In the genomic region with DNA sequence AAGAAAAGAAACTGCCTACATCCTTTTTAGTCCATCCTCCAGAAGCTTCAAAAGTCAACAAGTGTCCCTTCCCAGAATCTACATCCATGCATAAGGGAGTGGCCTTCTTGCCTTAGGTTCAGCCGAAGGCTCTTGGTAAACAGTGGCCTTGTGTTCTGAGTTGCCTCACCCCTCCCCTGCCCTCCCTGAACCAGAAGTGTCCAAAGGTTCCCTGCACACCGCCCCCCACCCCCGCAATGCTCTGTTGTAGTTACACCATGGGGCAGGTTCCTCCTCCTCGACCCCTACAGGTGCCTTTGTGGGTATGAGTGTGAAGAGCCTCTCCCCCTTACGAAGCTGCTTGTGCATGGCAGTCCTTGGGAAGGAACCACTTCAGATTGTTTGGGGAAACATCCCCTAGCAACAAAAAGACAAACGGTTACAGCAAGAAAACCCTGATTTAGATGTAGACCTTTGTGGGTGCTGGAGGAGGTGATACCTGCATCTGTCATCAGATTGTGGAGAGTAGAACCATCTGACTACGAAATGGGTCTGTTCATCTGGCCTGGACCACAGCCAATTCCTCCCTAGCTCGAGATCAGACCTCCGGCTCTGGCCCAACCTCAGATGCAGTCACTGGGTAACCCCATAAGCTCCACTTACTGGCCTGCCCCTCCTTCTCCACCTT, we compare ENCODE assay signal across 24 cellular contexts. TPM values are rescaled to one million over a fixed set of nuclear protein-coding genes. Genes with fewer than 3 reads are reported as not detected.
DNase-seq lines count a peak whose midpoint lies in the region; ATAC-seq, FAIRE-seq and TF ChIP-seq lines count a peak whose summit lies in the region.
"Had no signal": no experiment of that assay in that cellular context is flagged by ENCODE, and none has a peak within 500 bp of the region (broad histone marks: within the 10 kb centered on the region; RNA-seq: fewer than 3 reads in every experiment).

No MANE protein-coding gene starts in this region.

- no peak overlapping the region for H3K4me3 ChIP-seq in Jurkat, Clone E6-1 (ENCODE audit: low read length)
- no peak overlapping the region for H3K4me3 ChIP-seq in K562
- H3K4me3 ChIP-seq: GM23338, lung, SK-N-MC, transverse colon had no signal

- H3K27ac ChIP-seq in K562 (ENCODE audit: extremely low read depth, low read depth, low read length), result no peak overlapping the region
- H3K27ac ChIP-seq: SK-N-MC, transverse colon had no signal

- no peaks in the 10 kb centered on the region; the same call in 1 of the 2 replicates for H4K20me1 ChIP-seq in K562 (replicated peaks; ENCODE audit: control insufficient read depth, insufficient read depth, low read length)

- H3K27me3 ChIP-seq in K562 (ENCODE audit: control insufficient read depth in 2 of 2, insufficient read depth in 2 of 2, low read length in 2 of 2), result peaks cover 40 to 65% of the 10 kb centered on the region in 2 experiments
- H3K27me3 ChIP-seq: transverse colon had no signal

- no TSS peak for BruUV-seq in K562 (replicated peaks; lab: Mats Ljungman, UMichigan)

- H3K4me1 Mint-ChIP-seq in progenitor cell of endocrine pancreas (ENCODE audit: low read depth), result no peaks in the 10 kb centered on the region
- H3K4me1 Mint-ChIP-seq: GM23338 had no signal

- no peak for TF ChIP-seq EP300 in K562 (IDR thresholded peaks at IDR 0.05; ENCODE audit: low read length)

- peaks cover 0 to 3% of the 10 kb centered on the region in 2 experiments; a peak in 3 of 5 replicates for H3K4me1 ChIP-seq in K562 (replicated peaks in 1 of 2; ENCODE audit: control insufficient read depth in 2 of 2, insufficient read depth in 2 of 2, low read length in 2 of 2)
- H3K4me1 ChIP-seq: transverse colon had no signal

- CTCF ChIA-PET in K562 (lab: Yijun Ruan, JAX; ENCODE audit: low intra/inter-chr PET ratio), result no interaction called here

- no peak overlapping the region for H3K4me3 Mint-ChIP-seq in progenitor cell of endocrine pancreas (ENCODE audit: low read depth)
- H3K4me3 Mint-ChIP-seq: activated CD4-positive, alpha-beta memory T cell treated with anti-CD3 and anti-CD28 coated beads, Interleukin-2, amount 10 ng/mL, durations not matched to agents 7 days and 5 days; GM23338; stimulated activated naive CD8-positive, alpha-beta T cell treated with anti-CD3 and anti-CD28 coated beads, Interleukin-15, amount 100 ng/mL, for 72 hours had no signal

- no peaks in the 10 kb centered on the region for H3K9me1 ChIP-seq in K562 (ENCODE audit: control insufficient read depth, insufficient read depth, low read length)

- H3K27ac Mint-ChIP-seq in progenitor cell of endocrine pancreas, result peak overlapping the region; percentile 5
- H3K27ac Mint-ChIP-seq: activated CD4-positive, alpha-beta memory T cell treated with anti-CD3 and anti-CD28 coated beads, Interleukin-2, amount 10 ng/mL, durations not matched to agents 7 days and 5 days; GM23338; stimulated activated naive CD8-positive, alpha-beta T cell treated with anti-CD3 and anti-CD28 coated beads, Interleukin-15, amount 100 ng/mL, for 72 hours had no signal

- FAIRE-seq in K562 (lab: Jason Lieb, UNC), result peak; percentile 35

- ATAC-seq in K562 (peak; percentile 13; the same call in 2 of the 3 replicates), HG03378 (IDR thresholded peaks at IDR 0.05; ENCODE audit: unreplicated experiment) (no peak), GM21423 (IDR thresholded peaks at IDR 0.05; ENCODE audit: unreplicated experiment) (no peak)
- ATAC-seq: esophagus mucosa; GM23338; stimulated activated naive CD8-positive, alpha-beta T cell treated with anti-CD3 and anti-CD28 coated beads, Interleukin-15, amount 100 ng/mL, for 72 hours had no signal

- WGBS in K562 (ENCODE audit: insufficient coverage, low coverage, missing lambda C conversion rate), result 3% methylated on average over 9 of the region's 9 CpGs

- no peak overlapping the region for H3K4me2 ChIP-seq in K562 (ENCODE audit: insufficient read depth, low read length)
- H3K4me2 ChIP-seq: GM23338 had no signal

- intact Hi-C loops in K562 (cut with micrococcal nuclease), result no loop called here

- H3K9ac ChIP-seq in K562 (ENCODE audit: insufficient read depth in 1 of 2, low read depth in 2 of 2, low read length in 2 of 2), result no peak overlapping the region

- TF ChIP-seq RAD21 in K562 (CRISPR knock-in tag; conservative IDR thresholded peaks at IDR 0.05 in 1 of 2, IDR thresholded peaks at IDR 0.05 in 1 of 2), result no peak

- peak; percentile 29 for DNase-seq in NCI-H2171 treated with DMSO at 0.1 percent for 48 hours (lab: John Stamatoyannopoulos, UW)
- no peak for DNase-seq in NCI-H2171 (lab: John Stamatoyannopoulos, UW)
- peak; percentile 83 for DNase-seq in Jurkat, Clone E6-1 (ENCODE audit: low read depth, low spot score)
- no peak for DNase-seq in K562 (ENCODE audit: extremely low read depth in 1 of 4, low spot score in 3 of 4)
- no peak for DNase-seq in progenitor cell of endocrine pancreas (ENCODE audit: low spot score, unreplicated experiment)
- no peak for DNase-seq in SW 1271 (lab: John Stamatoyannopoulos, UW)
- DNase-seq: activated CD4-positive, alpha-beta memory T cell treated with anti-CD3 and anti-CD28 coated beads, Interleukin-2, amount 10 ng/mL, durations not matched to agents 7 days and 5 days; AML-193; effector CD8-positive, alpha-beta T cell; foreskin melanocyte; islet precursor cell; NCI-H1092; NCI-H2029 treated with DMSO at 0.1 percent for 48 hours; NCI-H510A; stimulated activated CD4-positive, alpha-beta T cell treated with anti-CD3 and anti-CD28 coated beads, Interleukin-12 subunit alpha, Interleukin-12 subunit beta, amount 100 ng/mL, for 4 hours; stimulated activated naive CD8-positive, alpha-beta T cell treated with anti-CD3 and anti-CD28 coated beads, Interleukin-15, amount 100 ng/mL, for 72 hours; T-helper 9 cell; transverse colon had no signal

- in situ Hi-C loops in K562 (cut with MboI), result no loop called here

- H3K36me3 Mint-ChIP-seq in progenitor cell of endocrine pancreas (ENCODE audit: insufficient read depth), result no peaks in the 10 kb centered on the region

- TF ChIP-seq POLR2A in K562 (conservative IDR thresholded peaks at IDR 0.05), result no peak

- no peaks in the 10 kb centered on the region for H3K36me3 ChIP-seq in K562 (ENCODE audit: control insufficient read depth, insufficient read depth, low read length)
- H3K36me3 ChIP-seq: transverse colon had no signal

- H2AFZ ChIP-seq in K562 (ENCODE audit: low read depth, low read length), result no peak overlapping the region
- H2AFZ ChIP-seq: GM23338 had no signal

- H3K9me3 ChIP-seq in K562 (replicated peaks; ENCODE audit: control insufficient read depth, insufficient read depth, low read depth, low read length), result no peaks in the 10 kb centered on the region
- H3K9me3 ChIP-seq: transverse colon had no signal

- TF ChIP-seq CTCF in K562 (IDR thresholded peaks at IDR 0.05 in 2 of 3, conservative IDR thresholded peaks at IDR 0.05 in 1 of 3; ENCODE audit: insufficient read depth in 2 of 3, low read depth in 1 of 3, low read length in 3 of 3), result no peak
- no peak for TF ChIP-seq CTCF in progenitor cell of endocrine pancreas (IDR thresholded peaks at IDR 0.05; ENCODE audit: unreplicated experiment)

- H3K27me3 Mint-ChIP-seq in progenitor cell of endocrine pancreas, result no peaks in the 10 kb centered on the region
- H3K27me3 Mint-ChIP-seq: activated CD4-positive, alpha-beta memory T cell treated with anti-CD3 and anti-CD28 coated beads, Interleukin-2, amount 10 ng/mL, durations not matched to agents 7 days and 5 days; stimulated activated naive CD8-positive, alpha-beta T cell treated with anti-CD3 and anti-CD28 coated beads, Interleukin-15, amount 100 ng/mL, for 72 hours had no signal

- POLR2A ChIA-PET in K562 (lab: Yijun Ruan, JAX), result interaction anchor here (1.0 to 1.1 kb wide), 3 partner anchors 9 to 13 kb away, joined by 3 to 5 read pairs (median 4); no protein-coding TSS in a partner anchor

- H3K79me2 ChIP-seq in K562 (ENCODE audit: control insufficient read depth, insufficient read depth, low read length), result no peaks in the 10 kb centered on the region

- H3K9me3 Mint-ChIP-seq in progenitor cell of endocrine pancreas (ENCODE audit: low read depth), result no peaks in the 10 kb centered on the region
- H3K9me3 Mint-ChIP-seq: activated CD4-positive, alpha-beta memory T cell treated with anti-CD3 and anti-CD28 coated beads, Interleukin-2, amount 10 ng/mL, durations not matched to agents 7 days and 5 days; GM23338; stimulated activated naive CD8-positive, alpha-beta T cell treated with anti-CD3 and anti-CD28 coated beads, Interleukin-15, amount 100 ng/mL, for 72 hours had no signal

RNA-seq across cellular contexts. Expression of a gene that starts 7.1 kb away (rescaled TPM):
- polyA plus RNA-seq in Jurkat, Clone E6-1 (2012; ENCODE audit: insufficient read depth, insufficient read length), result 28.5 TPM
- 0.33 and 0.46 TPM in 2 replicates for total RNA-seq in K562 (2011; cell fraction: chromatin; rRNA removed; ENCODE audit: low replicate concordance)
- total RNA-seq in K562 (2011; cell fraction: nucleolus; rRNA removed), result 0.17 and 0.26 TPM in 2 replicates
- 0.37 and 0.69 TPM in 2 replicates for total RNA-seq in K562 (2011; cell fraction: nucleoplasm; rRNA removed)
- total RNA-seq in K562 (2014; rRNA removed) (0.36 and 0.41 TPM in 2 replicates), K562 (2014; rRNA removed; fragmentation: Illumina TruSeq; extraction: Trizol) (0.33 and 0.54 TPM in 2 replicates), K562 (2015; rRNA removed; fragmentation: Illumina TruSeq; extraction: Trizol) (0.22 and 0.30 TPM in 2 replicates), K562 (2021) (0.38 and 0.40 TPM in 2 replicates), progenitor cell of endocrine pancreas (3.6 and 4.0 TPM in 2 replicates)
- polyA plus RNA-seq in K562 (2011; rRNA removed) (0.45 and 0.61 TPM in 2 replicates), K562 (2014; fragmentation: Illumina TruSeq; extraction: Trizol) (0.51 and 0.75 TPM in 2 replicates), K562 (2014; fragmentation: Nextera tagmentation; extraction: Ambion mirVana) (under 1 TPM; 0.06 to 0.17 TPM), K562 (2014; rRNA removed) (0.41 and 0.71 TPM in 2 replicates)
- 0.53 and 0.70 TPM in 2 replicates for polyA plus RNA-seq in K562 (2011; cell fraction: cytosol; rRNA removed)
- 0.38 and 0.73 TPM in 2 replicates for polyA plus RNA-seq in K562 (2011; cell fraction: nucleus; rRNA removed)
- 0.48 and 1.8 TPM in 2 replicates for polyA plus RNA-seq in K562 (2012)
- polyA minus RNA-seq in K562 (2011; rRNA and poly(A)+ RNA removed), result 0.15 and 0.25 TPM in 2 replicates
- 0.57 TPM in 1 of 2 replicates, not detected in the other for polyA minus RNA-seq in K562 (2011; cell fraction: cytosol; rRNA and poly(A)+ RNA removed)
- 0.13 and 0.22 TPM in 2 replicates for polyA minus RNA-seq in K562 (2011; cell fraction: nucleus; rRNA and poly(A)+ RNA removed)

RNA-seq across cellular contexts. Expression of a gene that starts 7.7 kb away (rescaled TPM):
- polyA plus RNA-seq in Jurkat, Clone E6-1 (2012; ENCODE audit: insufficient read depth, insufficient read length), result 1.3 TPM
- not detected in 2 replicates for total RNA-seq in K562 (2011; cell fraction: chromatin; rRNA removed; ENCODE audit: low replicate concordance)
- not detected in 2 replicates for total RNA-seq in K562 (2011; cell fraction: nucleolus; rRNA removed)
- 0.22 TPM in 1 of 2 replicates, not detected in the other for total RNA-seq in K562 (2011; cell fraction: nucleoplasm; rRNA removed)
- total RNA-seq in K562 (2014; rRNA removed) (not detected in 2 replicates), K562 (2014; rRNA removed; fragmentation: Illumina TruSeq; extraction: Trizol) (not detected in 2 replicates), K562 (2015; rRNA removed; fragmentation: Illumina TruSeq; extraction: Trizol) (not detected in 2 replicates), K562 (2021) (not detected in 2 replicates), progenitor cell of endocrine pancreas (1.1 and 1.9 TPM in 2 replicates)
- polyA plus RNA-seq in K562 (2011; rRNA removed) (0.03 TPM in 1 of 2 replicates, not detected in the other), K562 (2014; fragmentation: Illumina TruSeq; extraction: Trizol) (not detected in 2 replicates), K562 (2014; fragmentation: Nextera tagmentation; extraction: Ambion mirVana) (under 1 TPM; 0.06 to 0.37 TPM), K562 (2014; rRNA removed) (not detected in 2 replicates)
- not detected in 2 replicates for polyA plus RNA-seq in K562 (2011; cell fraction: cytosol; rRNA removed)
- 0.06 and 0.09 TPM in 2 replicates for polyA plus RNA-seq in K562 (2011; cell fraction: nucleus; rRNA removed)
- polyA plus RNA-seq in K562 (2012), result 0.05 and 0.36 TPM in 2 replicates
- 0.09 TPM in 1 of 2 replicates, not detected in the other for polyA minus RNA-seq in K562 (2011; rRNA and poly(A)+ RNA removed)
- polyA minus RNA-seq in K562 (2011; cell fraction: cytosol; rRNA and poly(A)+ RNA removed), result not detected in 2 replicates
- 0.22 and 0.27 TPM in 2 replicates for polyA minus RNA-seq in K562 (2011; cell fraction: nucleus; rRNA and poly(A)+ RNA removed)
- total RNA-seq: activated CD4-positive, alpha-beta memory T cell treated with anti-CD3 and anti-CD28 coated beads, Interleukin-2, amount 10 ng/mL, durations not matched to agents 7 days and 5 days had no signal

RNA-seq across cellular contexts. Expression of a gene that starts 58.6 kb away (rescaled TPM):
- polyA plus RNA-seq in Jurkat, Clone E6-1 (2012; ENCODE audit: insufficient read depth, insufficient read length), result 18.7 TPM
- 176 and 239 TPM in 2 replicates for total RNA-seq in K562 (2011; cell fraction: chromatin; rRNA removed; ENCODE audit: low replicate concordance)
- total RNA-seq in K562 (2011; cell fraction: nucleolus; rRNA removed), result 81.0 and 95.1 TPM in 2 replicates
- 122 and 132 TPM in 2 replicates for total RNA-seq in K562 (2011; cell fraction: nucleoplasm; rRNA removed)
- total RNA-seq in K562 (2014; rRNA removed), result 6.9 and 12.8 TPM in 2 replicates
- 17.6 and 18.6 TPM in 2 replicates for total RNA-seq in K562 (2014; rRNA removed; fragmentation: Illumina TruSeq; extraction: Trizol)
- 19.8 and 20.5 TPM in 2 replicates for total RNA-seq in K562 (2015; rRNA removed; fragmentation: Illumina TruSeq; extraction: Trizol)
- 21.1 and 22.8 TPM in 2 replicates for total RNA-seq in K562 (2021)
- 37.6 and 40.1 TPM in 2 replicates for polyA plus RNA-seq in K562 (2011; rRNA removed)
- polyA plus RNA-seq in K562 (2011; cell fraction: cytosol; rRNA removed), result 21.4 and 26.3 TPM in 2 replicates
- 149 and 159 TPM in 2 replicates for polyA plus RNA-seq in K562 (2011; cell fraction: nucleus; rRNA removed)
- polyA plus RNA-seq in K562 (2012), result 15.2 and 16.8 TPM in 2 replicates
- 16.9 and 19.4 TPM in 2 replicates for polyA plus RNA-seq in K562 (2014; fragmentation: Illumina TruSeq; extraction: Trizol)
- 10 to 100 TPM in 1 of 2 experiments, 1 to 10 TPM in 1; 8.0 to 10.6 TPM for polyA plus RNA-seq in K562 (2014; fragmentation: Nextera tagmentation; extraction: Ambion mirVana)
- 9.7 and 11.5 TPM in 2 replicates for polyA plus RNA-seq in K562 (2014; rRNA removed)
- polyA minus RNA-seq in K562 (2011; rRNA and poly(A)+ RNA removed), result 75.4 and 94.9 TPM in 2 replicates
- polyA minus RNA-seq in K562 (2011; cell fraction: cytosol; rRNA and poly(A)+ RNA removed), result 14.1 and 20.7 TPM in 2 replicates
- polyA minus RNA-seq in K562 (2011; cell fraction: nucleus; rRNA and poly(A)+ RNA removed), result 59.4 and 126 TPM in 2 replicates
- total RNA-seq in progenitor cell of endocrine pancreas, result 65.4 and 69.0 TPM in 2 replicates

Comparison
In these comparisons a context has a peak if more than half of its experiments do, and no peak if none do; other contexts are left out.
1. DNase-seq: peak in NCI-H2171 treated with DMSO at 0.1 percent for 48 hours (single experiment) and Jurkat, Clone E6-1 (single experiment); none in NCI-H2171 (single experiment), K562 (0 of 4), progenitor cell of endocrine pancreas (single experiment) and SW 1271 (0 of 2).